In genomic region chr6:74642101-74642500, GRCh38 we compare ENCODE assay signal across 10 cellular contexts.
A peak's percentile ranks its signal among the peaks of the same experiment; 100 is the strongest.
DNase-seq lines count a peak whose midpoint lies in the region; ATAC-seq lines count a peak whose summit lies in the region.
"Had no signal": no experiment of that assay in that cellular context is flagged by ENCODE, and none has a peak within 500 bp of the region (broad histone marks: within the 10 kb centered on the region; RNA-seq: fewer than 3 reads in every experiment).

No MANE protein-coding gene starts in this region.

- ATAC-seq in GM18870 (IDR thresholded peaks at IDR 0.05; ENCODE audit: unreplicated experiment) (peak; percentile 57), GM19467 (IDR thresholded peaks at IDR 0.05; ENCODE audit: unreplicated experiment) (peak; percentile 59), HG03097 (IDR thresholded peaks at IDR 0.05; ENCODE audit: low FRiP score, unreplicated experiment) (peak; percentile 61), GM21723 (IDR thresholded peaks at IDR 0.05; ENCODE audit: unreplicated experiment) (no peak)
- ATAC-seq in activated CD8-positive, alpha-beta T cell treated with anti-CD3 and anti-CD28 coated beads, Interleukin-2, amount 10 ng/mL, durations not matched to agents 7 days and 5 days = no peak
- ATAC-seq: CD8-positive, alpha-beta T cell had no signal

- no peaks in the 10 kb centered on the region for H3K36me3 Mint-ChIP-seq in activated CD8-positive, alpha-beta T cell treated with anti-CD3 and anti-CD28 coated beads, Interleukin-2, amount 10 ng/mL, durations not matched to agents 7 days and 5 days (ENCODE audit: low read depth)
- H3K36me3 Mint-ChIP-seq: CD8-positive, alpha-beta T cell had no signal

- H3K4me1 Mint-ChIP-seq in activated CD8-positive, alpha-beta T cell treated with anti-CD3 and anti-CD28 coated beads, Interleukin-2, amount 10 ng/mL, durations not matched to agents 7 days and 5 days (ENCODE audit: low read depth) = no peaks in the 10 kb centered on the region
- H3K4me1 Mint-ChIP-seq: B cell had no signal

- no peaks in the 10 kb centered on the region for H3K27me3 Mint-ChIP-seq in activated CD8-positive, alpha-beta T cell treated with anti-CD3 and anti-CD28 coated beads, Interleukin-2, amount 10 ng/mL, durations not matched to agents 7 days and 5 days (ENCODE audit: low read depth)
- H3K27me3 Mint-ChIP-seq: B cell had no signal

- no peaks in the 10 kb centered on the region for H3K9me3 Mint-ChIP-seq in activated CD8-positive, alpha-beta T cell treated with anti-CD3 and anti-CD28 coated beads, Interleukin-2, amount 10 ng/mL, durations not matched to agents 7 days and 5 days (ENCODE audit: insufficient read depth)

- H3K27ac Mint-ChIP-seq in activated CD8-positive, alpha-beta T cell treated with anti-CD3 and anti-CD28 coated beads, Interleukin-2, amount 10 ng/mL, durations not matched to agents 7 days and 5 days = no peak overlapping the region
- H3K27ac Mint-ChIP-seq: B cell; CD8-positive, alpha-beta T cell had no signal

- POLR2A ChIA-PET in activated CD8-positive, alpha-beta T cell treated with anti-CD3 and anti-CD28 coated beads, Interleukin-2, amount 10 ng/mL, durations not matched to agents 7 days and 5 days (lab: Charles Lee) = no interaction called here

- CTCF ChIA-PET in activated CD8-positive, alpha-beta T cell treated with anti-CD3 and anti-CD28 coated beads, Interleukin-2, amount 10 ng/mL, durations not matched to agents 7 days and 5 days (lab: Charles Lee) = no interaction called here

- DNase-seq in activated CD8-positive, alpha-beta T cell treated with anti-CD3 and anti-CD28 coated beads, Interleukin-2, amount 10 ng/mL, durations not matched to agents 7 days and 5 days = no peak
- DNase-seq in HCEC 1CT = no peak
- DNase-seq: Calu3; CD8-positive, alpha-beta T cell; GM23248 had no signal

- no peak overlapping the region for H3K4me3 Mint-ChIP-seq in activated CD8-positive, alpha-beta T cell treated with anti-CD3 and anti-CD28 coated beads, Interleukin-2, amount 10 ng/mL, durations not matched to agents 7 days and 5 days
- H3K4me3 Mint-ChIP-seq: B cell; CD8-positive, alpha-beta T cell had no signal

Comparison
In these comparisons a context has a peak if more than half of its experiments do, and no peak if none do; other contexts are left out.
1. ATAC-seq: peak in GM18870 (single experiment), GM19467 (single experiment) and HG03097 (single experiment); none in activated CD8-positive, alpha-beta T cell treated with anti-CD3 and anti-CD28 coated beads, Interleukin-2, amount 10 ng/mL, durations not matched to agents 7 days and 5 days (single experiment) and GM21723 (single experiment).